Comparison of ENCODE assay signal across 22 cellular contexts in the genomic region with DNA sequence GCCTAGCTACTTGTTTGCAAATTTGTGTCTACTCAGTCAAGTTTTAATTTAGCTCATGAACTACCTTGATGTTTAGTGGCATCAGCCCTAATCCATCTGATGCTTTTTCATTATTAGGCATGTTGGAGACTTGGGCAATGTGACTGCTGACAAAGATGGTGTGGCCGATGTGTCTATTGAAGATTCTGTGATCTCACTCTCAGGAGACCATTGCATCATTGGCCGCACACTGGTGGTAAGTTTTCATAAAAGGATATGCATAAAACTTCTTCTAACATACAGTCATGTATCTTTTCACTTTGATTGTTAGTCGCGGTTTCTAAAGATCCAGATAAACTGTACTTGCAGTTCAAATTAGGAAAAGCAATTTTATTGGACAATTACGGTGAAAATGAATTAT. TPM values are rescaled to one million over a fixed set of nuclear protein-coding genes. Genes with fewer than 3 reads are reported as not detected.
DNase-seq lines count a peak whose midpoint lies in the region; ATAC-seq, FAIRE-seq and TF ChIP-seq lines count a peak whose summit lies in the region.
"Had no signal": no experiment of that assay in that cellular context is flagged by ENCODE, and none has a peak within 500 bp of the region (broad histone marks: within the 10 kb centered on the region; RNA-seq: fewer than 3 reads in every experiment).

No MANE protein-coding gene starts in this region.

- H4K5ac ChIP-seq in IMR-90 (ENCODE audit: low read depth, low read length) (no peak overlapping the region), mesendoderm (ENCODE audit: low read length) (no peak overlapping the region)

- H2BK20ac ChIP-seq in IMR-90 (ENCODE audit: low read depth, low read length): no peak overlapping the region

- H3K9me1 ChIP-seq in IMR-90 (ENCODE audit: insufficient read depth, low read length): peaks cover 7% of the 10 kb centered on the region

- peaks cover 32% of the 10 kb centered on the region for H3K36me3 ChIP-seq in IMR-90 (ENCODE audit: control insufficient read depth, insufficient read depth, low read length)
- peaks cover 3 to 31% of the 10 kb centered on the region in 2 experiments; a peak in 3 of 4 replicates for H3K36me3 ChIP-seq in GM12878 (ENCODE audit: control insufficient read depth in 2 of 2, insufficient read depth in 2 of 2, low read length in 1 of 2)
- no peaks in the 10 kb centered on the region for H3K36me3 ChIP-seq in smooth muscle cell (ENCODE audit: low read depth)
- peaks cover 1% of the 10 kb centered on the region for H3K36me3 ChIP-seq in mesendoderm (ENCODE audit: control insufficient read depth, insufficient read depth, low read length)

- H3K14ac ChIP-seq in IMR-90 (replicated peaks; ENCODE audit: low read depth, low read length): no peak overlapping the region

- TF ChIP-seq POLR2A in IMR-90 (IDR thresholded peaks at IDR 0.05; ENCODE audit: low read depth, low read length) (no peak), GM12878 (IDR thresholded peaks at IDR 0.05; ENCODE audit: low read depth, low read length) (no peak)

- H2BK5ac ChIP-seq in IMR-90 (ENCODE audit: low read depth, low read length, poor library complexity, severe bottlenecking): no peak overlapping the region
- H2BK5ac ChIP-seq in mesendoderm (ENCODE audit: low read length): no peak overlapping the region

- DNase-seq in activated CD8-positive, alpha-beta memory T cell treated with anti-CD3 and anti-CD28 coated beads, Interleukin-2, amount 10 ng/mL, durations not matched to agents 7 days and 5 days: no peak
- DNase-seq in activated CD8-positive, alpha-beta memory T cell treated with anti-CD3 and anti-CD28 coated beads, Interleukin-2, amount 50 U/mL, for 48 hours: no peak
- no peak for DNase-seq in IMR-90
- no peak for DNase-seq in GM12878 (ENCODE audit: low read depth, low spot score)
- no peak for DNase-seq in smooth muscle cell (lab: John Stamatoyannopoulos, UW; ENCODE audit: unreplicated experiment)
- no peak for DNase-seq in mesendoderm
- DNase-seq: activated CD4-positive, CD25-positive, alpha-beta regulatory T cell; caudate nucleus; DMS 273 treated with DMSO at 0.1 percent for 48 hours; effector CD4-positive, alpha-beta T cell; left lung; MG63; NCI-H2081 treated with DMSO at 0.1 percent for 48 hours; NCI-H82; retina; RPMI8226; thyroid gland had no signal

- dilution Hi-C loops in IMR-90 (cut with HindIII; ENCODE audit: low sequenced_read_pairs, unreplicated experiment): no loop called here

- H3K4me3 Mint-ChIP-seq in activated CD8-positive, alpha-beta memory T cell treated with anti-CD3 and anti-CD28 coated beads, Interleukin-2, amount 10 ng/mL, durations not matched to agents 7 days and 5 days: no peak overlapping the region
- H3K4me3 Mint-ChIP-seq: nephron had no signal

- SMC1A ChIA-PET in GM12878 (lab: Charles Lee; ENCODE audit: uncharacterized antibody, unreplicated experiment): interaction anchor here (0.9 to 1.0 kb wide), 3 partner anchors 13 to 42 kb away, joined by 3 to 4 read pairs (median 3); no protein-coding TSS in a partner anchor

- H3K79me1 ChIP-seq in IMR-90 (ENCODE audit: low read depth in 1 of 2, low read length in 2 of 2): peaks cover 13 to 44% of the 10 kb centered on the region in 2 experiments
- H3K79me1 ChIP-seq in mesendoderm (ENCODE audit: low read length): peaks cover 14% of the 10 kb centered on the region

- H3K79me2 ChIP-seq in GM12878 (ENCODE audit: control insufficient read depth, insufficient read depth, low read length) (peaks cover 21% of the 10 kb centered on the region), smooth muscle cell (ENCODE audit: low read depth) (peaks cover 31% of the 10 kb centered on the region), mesendoderm (ENCODE audit: control insufficient read depth, insufficient read depth, low read length) (peaks cover 18% of the 10 kb centered on the region)

- H3K9me3 ChIP-seq in IMR-90 (ENCODE audit: control insufficient read depth, insufficient read depth, low read length): no peaks in the 10 kb centered on the region
- no peaks in the 10 kb centered on the region for H3K9me3 ChIP-seq in GM12878 (replicated peaks; ENCODE audit: control insufficient read depth, insufficient read depth, low read length)
- H3K9me3 ChIP-seq in smooth muscle cell (replicated peaks; ENCODE audit: low read depth): no peaks in the 10 kb centered on the region
- H3K9me3 ChIP-seq: left lung, MG63, thyroid gland had no signal

- no CpG with 5 or more reads among the region's 5 CpGs for WGBS in IMR-90 (ENCODE audit: extremely low coverage in 2 of 2, insufficient read length in 1 of 2), 2 experiments
- 74% methylated on average over 5 of the region's 5 CpGs for WGBS in GM12878 (ENCODE audit: insufficient coverage, insufficient replicate concordance, low lambda C conversion rate, missing lambda C conversion rate)
- 92% methylated on average over 5 of the region's 5 CpGs for WGBS in smooth muscle cell (ENCODE audit: low lambda C conversion rate)
- WGBS in mesendoderm (ENCODE audit: extremely low coverage, insufficient coverage, low lambda C conversion rate): no CpG with 5 or more reads among the region's 5 CpGs

- FAIRE-seq in GM12878 (lab: Jason Lieb, UNC): no peak
- FAIRE-seq: GM18507 had no signal

- no peak overlapping the region for H2AK5ac ChIP-seq in IMR-90 (ENCODE audit: low read depth, low read length)
- no peak overlapping the region for H2AK5ac ChIP-seq in mesendoderm (ENCODE audit: low read length)

- in situ Hi-C loops in IMR-90 (cut with MboI; ENCODE audit: low sequenced_read_pairs) (no loop called here), GM12878 (cut with MboI) (no loop called here)

- no peak for TF ChIP-seq CTCF in IMR-90 (conservative IDR thresholded peaks at IDR 0.05; ENCODE audit: low read depth, low read length)
- TF ChIP-seq CTCF in GM12878 (IDR thresholded peaks at IDR 0.05 in 2 of 3, conservative IDR thresholded peaks at IDR 0.05 in 1 of 3; ENCODE audit: control insufficient read depth in 2 of 3, extremely low read depth in 1 of 3, insufficient read depth in 1 of 3, low read depth in 3 of 3, low read length in 3 of 3): no peak
- no peak for TF ChIP-seq CTCF in smooth muscle cell (IDR thresholded peaks at IDR 0.05; ENCODE audit: borderline replicate concordance, insufficient read depth, poor library complexity, severe bottlenecking)

- H3K27ac ChIP-seq in IMR-90 (ENCODE audit: insufficient read depth, low read length): no peak overlapping the region
- H3K27ac ChIP-seq in GM12878 (ENCODE audit: control insufficient read depth, insufficient read depth): no peak overlapping the region
- H3K27ac ChIP-seq in smooth muscle cell (ENCODE audit: low read depth): peak overlapping the region; percentile 27
- no peak overlapping the region for H3K27ac ChIP-seq in mesendoderm (ENCODE audit: low read depth, low read length)
- H3K27ac ChIP-seq: thyroid gland had no signal

- BruUV-seq in IMR-90 (replicated peaks; lab: Mats Ljungman, UMichigan) (no TSS peak), GM12878 (replicated peaks; lab: Mats Ljungman, UMichigan) (no TSS peak)

- no peak overlapping the region for H2AK9ac ChIP-seq in IMR-90 (replicated peaks; ENCODE audit: low read depth, low read length, poor library complexity)

- no peak overlapping the region for H4K91ac ChIP-seq in IMR-90 (ENCODE audit: insufficient read depth, low read depth, low read length)

- ATAC-seq in activated CD8-positive, alpha-beta memory T cell treated with anti-CD3 and anti-CD28 coated beads, Interleukin-2, amount 10 ng/mL, durations not matched to agents 7 days and 5 days: no peak
- ATAC-seq in IMR-90 (ENCODE audit: low read depth) (no peak), GM12878 (no peak), GM21447 (IDR thresholded peaks at IDR 0.05; ENCODE audit: unreplicated experiment) (no peak), GM21515 (IDR thresholded peaks at IDR 0.05; ENCODE audit: unreplicated experiment) (no peak)
- ATAC-seq: left lung had no signal

- peaks cover 26% of the 10 kb centered on the region for H4K20me1 ChIP-seq in IMR-90 (ENCODE audit: insufficient read depth, low read length)
- no peaks in the 10 kb centered on the region for H4K20me1 ChIP-seq in GM12878 (ENCODE audit: control insufficient read depth, insufficient read depth)
- peaks cover 54% of the 10 kb centered on the region for H4K20me1 ChIP-seq in smooth muscle cell (ENCODE audit: low read depth)

- no peak overlapping the region for H2AFZ ChIP-seq in IMR-90 (replicated peaks; ENCODE audit: low read length, poor library complexity)
- H2AFZ ChIP-seq in GM12878 (ENCODE audit: control insufficient read depth, low read depth, low read length): no peak overlapping the region
- no peak overlapping the region for H2AFZ ChIP-seq in smooth muscle cell (ENCODE audit: low read depth)

- no peak for TF ChIP-seq EP300 in GM12878 (IDR thresholded peaks at IDR 0.05; ENCODE audit: borderline replicate concordance in 1 of 2, control insufficient read depth in 1 of 2, low read depth in 2 of 2, low read length in 2 of 2)

- no peak overlapping the region for H3K9ac ChIP-seq in IMR-90 (ENCODE audit: low read depth, low read length)
- no peak overlapping the region for H3K9ac ChIP-seq in GM12878 (ENCODE audit: control insufficient read depth, insufficient read depth, low read length)
- no peak overlapping the region for H3K9ac ChIP-seq in smooth muscle cell (ENCODE audit: low read depth)
- H3K9ac ChIP-seq in mesendoderm (ENCODE audit: low read length): no peak overlapping the region

- RAD21 ChIA-PET in GM12878 (lab: Charles Lee; ENCODE audit: unreplicated experiment): interaction anchor here (0.7 to 1.2 kb wide), 2 partner anchors 19 to 40 kb away, joined by 3 read pairs; no protein-coding TSS in a partner anchor

- H3K4me1 Mint-ChIP-seq in activated CD8-positive, alpha-beta memory T cell treated with anti-CD3 and anti-CD28 coated beads, Interleukin-2, amount 10 ng/mL, durations not matched to agents 7 days and 5 days: peaks cover 81% of the 10 kb centered on the region

- H4K8ac ChIP-seq in IMR-90 (ENCODE audit: low read depth in 2 of 2, low read length in 2 of 2): 0 out of 4 replicates have a peak overlapping the region, but pooled peaks of 1 of the 2 experiments have one; percentile 21
- H4K8ac ChIP-seq in mesendoderm (ENCODE audit: low read depth, low read length): no peak overlapping the region

- POLR2A ChIA-PET in IMR-90 (lab: Charles Lee; ENCODE audit: unreplicated experiment) (no interaction called here), GM12878 (lab: Charles Lee) (no interaction called here)

- peaks cover 5% of the 10 kb centered on the region for H3K4me1 ChIP-seq in IMR-90 (ENCODE audit: control insufficient read depth, insufficient read depth, low read length)
- peaks cover 17% of the 10 kb centered on the region for H3K4me1 ChIP-seq in GM12878 (ENCODE audit: control insufficient read depth, insufficient read depth, low read length)
- no peaks in the 10 kb centered on the region for H3K4me1 ChIP-seq in smooth muscle cell (ENCODE audit: low read depth)
- H3K4me1 ChIP-seq in mesendoderm (ENCODE audit: control insufficient read depth, low read depth, low read length): no peaks in the 10 kb centered on the region

- no peaks in the 10 kb centered on the region for H3K27me3 ChIP-seq in IMR-90 (ENCODE audit: control insufficient read depth, insufficient read depth, low read length)
- H3K27me3 ChIP-seq in GM12878 (replicated peaks in 1 of 2; ENCODE audit: control insufficient read depth in 2 of 2, insufficient read depth in 2 of 2, low read length in 1 of 2): no peaks in the 10 kb centered on the region
- no peaks in the 10 kb centered on the region for H3K27me3 ChIP-seq in smooth muscle cell (ENCODE audit: low read depth)
- no peaks in the 10 kb centered on the region for H3K27me3 ChIP-seq in mesendoderm (ENCODE audit: insufficient read depth, low read length, poor library complexity)
- H3K27me3 ChIP-seq: left lung, MG63, thyroid gland had no signal

- TF ChIP-seq RAD21 in IMR-90 (IDR thresholded peaks at IDR 0.05; ENCODE audit: low read length) (no peak), GM12878 (IDR thresholded peaks at IDR 0.05; ENCODE audit: insufficient read depth, low read depth, low read length) (no peak)

- H3K4ac ChIP-seq in IMR-90 (ENCODE audit: low read depth, low read length) (no peak overlapping the region), mesendoderm (ENCODE audit: low read depth, low read length) (no peak overlapping the region)

- intact Hi-C loops in IMR-90 (cut with micrococcal nuclease): loop anchor here (5.0 kb wide), 1 partner anchor 55 kb away; no protein-coding TSS in a partner anchor
- intact Hi-C loops in GM12878 (cut with micrococcal nuclease; ENCODE audit: unreplicated experiment): no loop called here

- no peak overlapping the region for H2BK120ac ChIP-seq in IMR-90 (ENCODE audit: low read depth, low read length)
- no peak overlapping the region for H2BK120ac ChIP-seq in mesendoderm (ENCODE audit: low read depth, low read length)

- H3K4me3 ChIP-seq in IMR-90 (ENCODE audit: insufficient read depth, low read depth, low read length) (no peak overlapping the region), GM12878 (no peak overlapping the region), smooth muscle cell (no peak overlapping the region), mesendoderm (ENCODE audit: low read length) (no peak overlapping the region)
- H3K4me3 ChIP-seq: left lung, MG63, thyroid gland had no signal

- CTCF ChIA-PET in activated CD8-positive, alpha-beta memory T cell treated with anti-CD3 and anti-CD28 coated beads, Interleukin-2, amount 10 ng/mL, durations not matched to agents 7 days and 5 days (lab: Charles Lee): interaction anchor here (0.6 kb wide), 1 partner anchor 19 kb away, joined by 3 read pairs; no protein-coding TSS in a partner anchor
- CTCF ChIA-PET in IMR-90 (lab: Yijun Ruan, JAX) (no interaction called here), GM12878 (lab: Yijun Ruan, JAX) (interaction anchor here (1.6 kb wide), 1 partner anchor 119 kb away, joined by 4 read pairs; no protein-coding TSS in a partner anchor)

- H2BK15ac ChIP-seq in IMR-90 (ENCODE audit: low read depth, low read length) (no peak overlapping the region), mesendoderm (replicated peaks; ENCODE audit: low read depth) (no peak overlapping the region)

- H3K4me2 ChIP-seq in IMR-90 (ENCODE audit: low read depth, low read length): no peak overlapping the region
- no peak overlapping the region for H3K4me2 ChIP-seq in GM12878 (ENCODE audit: control insufficient read depth, insufficient read depth)
- H3K4me2 ChIP-seq in smooth muscle cell: no peak overlapping the region
- H3K4me2 ChIP-seq in mesendoderm (ENCODE audit: low read length): no peak overlapping the region

- no peaks in the 10 kb centered on the region for H3K9me3 Mint-ChIP-seq in activated CD8-positive, alpha-beta memory T cell treated with anti-CD3 and anti-CD28 coated beads, Interleukin-2, amount 10 ng/mL, durations not matched to agents 7 days and 5 days (ENCODE audit: low read depth)
- H3K9me3 Mint-ChIP-seq: activated T-helper 2 cell treated with anti-CD3 and anti-CD28 coated beads, Interferon-gamma antibody, Interleukin-2, Interleukin-4, amounts not matched to agents 10 μg/mL and 5 μg/mL and 100 μg/mL, durations not matched to agents 14 hours and 24 hours and 36 hours; nephron had no signal

- H3K27ac Mint-ChIP-seq in activated CD8-positive, alpha-beta memory T cell treated with anti-CD3 and anti-CD28 coated beads, Interleukin-2, amount 10 ng/mL, durations not matched to agents 7 days and 5 days: peak overlapping the region; percentile 37
- H3K27ac Mint-ChIP-seq: activated T-helper 2 cell treated with anti-CD3 and anti-CD28 coated beads, Interferon-gamma antibody, Interleukin-2, Interleukin-4, amounts not matched to agents 10 μg/mL and 5 μg/mL and 100 μg/mL, durations not matched to agents 14 hours and 24 hours and 36 hours had no signal

- H3K18ac ChIP-seq in IMR-90 (ENCODE audit: low read depth, low read length): no peak overlapping the region
- H3K18ac ChIP-seq in mesendoderm (ENCODE audit: low read length): no peak overlapping the region

- H3F3A ChIP-seq in smooth muscle cell (ENCODE audit: low read depth): peaks cover 25% of the 10 kb centered on the region

- H3K23ac ChIP-seq in IMR-90 (ENCODE audit: low read depth, low read length) (peak overlapping the region; percentile 4; the same call in 1 of the 2 replicates), mesendoderm (ENCODE audit: low read length) (no peak overlapping the region)

- no peaks in the 10 kb centered on the region for H3K27me3 Mint-ChIP-seq in activated CD8-positive, alpha-beta memory T cell treated with anti-CD3 and anti-CD28 coated beads, Interleukin-2, amount 10 ng/mL, durations not matched to agents 7 days and 5 days

- peaks cover 56% of the 10 kb centered on the region for H3K36me3 Mint-ChIP-seq in activated CD8-positive, alpha-beta memory T cell treated with anti-CD3 and anti-CD28 coated beads, Interleukin-2, amount 10 ng/mL, durations not matched to agents 7 days and 5 days

- no peak overlapping the region for H3K56ac ChIP-seq in IMR-90 (ENCODE audit: extremely low read depth, insufficient read depth, low read length)
- H3K56ac ChIP-seq in mesendoderm (ENCODE audit: low read length): no peak overlapping the region

RNA-seq across cellular contexts. Expression of a gene that starts 7.6 kb away (rescaled TPM):
- total RNA-seq in activated CD8-positive, alpha-beta memory T cell treated with anti-CD3 and anti-CD28 coated beads, Interleukin-2, amount 10 ng/mL, durations not matched to agents 7 days and 5 days: 100 to 1,000 TPM; 190 to 265 TPM
- total RNA-seq in IMR-90 (2012; rRNA removed) (312 and 470 TPM in 2 replicates), GM12878 (2014; rRNA removed) (171 and 193 TPM in 2 replicates), GM12878 (2014; rRNA removed; fragmentation: Illumina TruSeq; extraction: Trizol) (265 and 275 TPM in 2 replicates), GM12878 (2021) (213 and 226 TPM in 2 replicates), smooth muscle cell (128 and 139 TPM in 2 replicates)
- polyA plus RNA-seq in IMR-90 (2012; rRNA removed) (357 and 392 TPM in 2 replicates), GM12878 (2011; rRNA removed) (352 and 405 TPM in 2 replicates), GM12878 (2014; fragmentation: Illumina TruSeq; extraction: Trizol) (242 and 261 TPM in 2 replicates), GM12878 (2014; fragmentation: Nextera tagmentation; extraction: Ambion mirVana) (100 to 1,000 TPM; 655 to 710 TPM), GM12878 (2014; rRNA removed) (205 and 220 TPM in 2 replicates), GM12878 (2016; fragmentation: Nextera tagmentation; extraction: Ambion mirVana) (100 to 1,000 TPM; 473 to 502 TPM), smooth muscle cell (229 and 232 TPM in 2 replicates)
- polyA plus RNA-seq in IMR-90 (2012; cell fraction: cytosol; rRNA removed): 243 and 279 TPM in 2 replicates
- polyA plus RNA-seq in IMR-90 (2012; cell fraction: nucleus; rRNA removed; ENCODE audit: low replicate concordance): 60.6 and 158 TPM in 2 replicates
- 23.7 and 26.1 TPM in 2 replicates for total RNA-seq in GM12878 (2013; cell fraction: nucleolus; rRNA removed)
- 241 TPM for polyA plus RNA-seq in GM12878 (2011; ENCODE audit: low read depth)
- 251 and 259 TPM in 2 replicates for polyA plus RNA-seq in GM12878 (2011; cell fraction: cytosol; rRNA removed)
- 152 and 159 TPM in 2 replicates for polyA plus RNA-seq in GM12878 (2011; cell fraction: nucleus; rRNA removed)
- 188 and 198 TPM in 2 replicates for polyA plus RNA-seq in GM12878 (2012)
- polyA minus RNA-seq in GM12878 (2011; rRNA and poly(A)+ RNA removed): 145 and 174 TPM in 2 replicates
- 136 and 143 TPM in 2 replicates for polyA minus RNA-seq in GM12878 (2011; cell fraction: cytosol; rRNA and poly(A)+ RNA removed)
- polyA minus RNA-seq in GM12878 (2011; cell fraction: nucleus; rRNA and poly(A)+ RNA removed): 21.4 and 34.0 TPM in 2 replicates
- 278 TPM for polyA plus RNA-seq in mesendoderm (2013, experiment 1 of 2)
- 283 TPM for polyA plus RNA-seq in mesendoderm (2013, experiment 2 of 2)
